9 cellular contexts compared by ENCODE assay signal in genomic region chr15:52496776-52497470, GRCh38. TPM values are rescaled to one million over a fixed set of nuclear protein-coding genes. Genes with fewer than 3 reads are reported as not detected.
DNase-seq lines count a peak whose midpoint lies in the region; TF ChIP-seq lines count a peak whose summit lies in the region.
"Had no signal": no experiment of that assay in that cellular context is flagged by ENCODE, and none has a peak within 500 bp of the region (broad histone marks: within the 10 kb centered on the region; RNA-seq: fewer than 3 reads in every experiment).

No MANE protein-coding gene starts in this region.

- no peaks in the 10 kb centered on the region for H4K20me1 ChIP-seq in hepatocyte (ENCODE audit: insufficient read depth, poor library complexity, severe bottlenecking)

- 93% methylated on average over 6 of the region's 6 CpGs for WGBS in hepatocyte (ENCODE audit: low lambda C conversion rate, missing lambda C conversion rate)

- no peaks in the 10 kb centered on the region for H3K9me3 ChIP-seq in hepatocyte (ENCODE audit: low read depth)

- peaks cover 3% of the 10 kb centered on the region for H3K79me2 ChIP-seq in hepatocyte

- H3K4me2 ChIP-seq in hepatocyte, result no peak overlapping the region

- H3K4me1 Mint-ChIP-seq in activated naive CD8-positive, alpha-beta T cell treated with anti-CD3 and anti-CD28 coated beads for 36 hours, result peaks cover 12% of the 10 kb centered on the region

- H3K27me3 ChIP-seq in hepatocyte, result no peaks in the 10 kb centered on the region

- H3K4me3 Mint-ChIP-seq in activated naive CD8-positive, alpha-beta T cell treated with anti-CD3 and anti-CD28 coated beads for 36 hours, result no peak overlapping the region

- TF ChIP-seq CTCF in hepatocyte (IDR thresholded peaks at IDR 0.05; ENCODE audit: poor library complexity), result no peak

- peaks cover 4% of the 10 kb centered on the region for H3K4me1 ChIP-seq in hepatocyte (ENCODE audit: insufficient read depth)

- no peak overlapping the region for H3K27ac Mint-ChIP-seq in activated naive CD8-positive, alpha-beta T cell treated with anti-CD3 and anti-CD28 coated beads for 36 hours

- no peak overlapping the region for H2AFZ ChIP-seq in hepatocyte

- H3K36me3 Mint-ChIP-seq in activated naive CD8-positive, alpha-beta T cell treated with anti-CD3 and anti-CD28 coated beads for 36 hours, result no peaks in the 10 kb centered on the region

- H3K36me3 ChIP-seq in hepatocyte (replicated peaks; ENCODE audit: insufficient read depth, low read depth), result no peaks in the 10 kb centered on the region

- H3K4me3 ChIP-seq in hepatocyte, result no peak overlapping the region

- H3K27ac ChIP-seq in hepatocyte, result no peak overlapping the region

- peak; percentile 78 for DNase-seq in EL
- DNase-seq in NCI-H1694 (lab: John Stamatoyannopoulos, UW), result peak; percentile 0
- peak; percentile 13 for DNase-seq in activated naive CD8-positive, alpha-beta T cell treated with anti-CD3 and anti-CD28 coated beads for 36 hours
- DNase-seq in stimulated activated CD4-positive, alpha-beta T cell treated with anti-CD3 and anti-CD28 coated beads, Interleukin-12 subunit alpha, Interleukin-12 subunit beta, amount 100 ng/mL, for 4 hours, result peak; percentile 27
- DNase-seq in hepatocyte (ENCODE audit: low spot score), result no peak
- no peak for DNase-seq in epidermal melanocyte (ENCODE audit: insufficient read length, low spot score)
- DNase-seq in NCI-H1092 (lab: John Stamatoyannopoulos, UW), result no peak
- DNase-seq in UCSD-AML1 (lab: John Stamatoyannopoulos, UW; ENCODE audit: unreplicated experiment), result no peak
- DNase-seq: MM.1S had no signal

- H3K9me2 ChIP-seq in hepatocyte (replicated peaks; ENCODE audit: insufficient read depth), result no peaks in the 10 kb centered on the region

- no peaks in the 10 kb centered on the region for H3K9me3 Mint-ChIP-seq in activated naive CD8-positive, alpha-beta T cell treated with anti-CD3 and anti-CD28 coated beads for 36 hours

- H3K27me3 Mint-ChIP-seq in activated naive CD8-positive, alpha-beta T cell treated with anti-CD3 and anti-CD28 coated beads for 36 hours, result no peaks in the 10 kb centered on the region

RNA-seq across cellular contexts. Expression of gene MYO5A, which starts 31.8 kb away (rescaled TPM):
- 10 to 100 TPM; 15.8 to 18.1 TPM for total RNA-seq in activated naive CD8-positive, alpha-beta T cell treated with anti-CD3 and anti-CD28 coated beads for 36 hours
- total RNA-seq in hepatocyte, result 8.5 and 14.8 TPM in 2 replicates
- 3.1 and 3.7 TPM in 2 replicates for polyA plus RNA-seq in hepatocyte

Comparison
In these comparisons a context has a peak if more than half of its experiments do, and no peak if none do; other contexts are left out.
1. DNase-seq: peak in EL (single experiment), NCI-H1694 (single experiment), activated naive CD8-positive, alpha-beta T cell treated with anti-CD3 and anti-CD28 coated beads for 36 hours (single experiment) and stimulated activated CD4-positive, alpha-beta T cell treated with anti-CD3 and anti-CD28 coated beads, Interleukin-12 subunit alpha, Interleukin-12 subunit beta, amount 100 ng/mL, for 4 hours (single experiment); none in hepatocyte (single experiment), epidermal melanocyte (single experiment), NCI-H1092 (single experiment) and UCSD-AML1 (single experiment).